ENCODE assay signal across 13 cellular contexts in genomic region chr9:129394011-129394919, GRCh38.
DNase-seq lines count a peak whose midpoint lies in the region; ATAC-seq and TF ChIP-seq lines count a peak whose summit lies in the region.
"Had no signal": no experiment of that assay in that cellular context is flagged by ENCODE, and none has a peak within 500 bp of the region (broad histone marks: within the 10 kb centered on the region; RNA-seq: fewer than 3 reads in every experiment).

No MANE protein-coding gene starts in this region.

- ATAC-seq in left cardiac atrium (no peak), heart right ventricle (no peak), HG02885 (IDR thresholded peaks at IDR 0.05; ENCODE audit: poor library complexity, unreplicated experiment) (no peak), HG02870 (IDR thresholded peaks at IDR 0.05; ENCODE audit: unreplicated experiment) (no peak)
- ATAC-seq: gastroesophageal sphincter, GM12878 had no signal

- TF ChIP-seq CTCF in heart right ventricle (IDR thresholded peaks at IDR 0.05) = no peak

- H3K27me3 Mint-ChIP-seq in activated CD4-positive, alpha-beta T cell treated with anti-CD3 and anti-CD28 coated beads, Interleukin-2, amount 10 ng/mL, durations not matched to agents 24 days and 14 days = peaks cover 4% of the 10 kb centered on the region

- H3K36me3 Mint-ChIP-seq in activated CD4-positive, alpha-beta T cell treated with anti-CD3 and anti-CD28 coated beads, Interleukin-2, amount 10 ng/mL, durations not matched to agents 24 days and 14 days (ENCODE audit: low read depth) = no peaks in the 10 kb centered on the region

- H3K4me3 Mint-ChIP-seq in activated CD4-positive, alpha-beta T cell treated with anti-CD3 and anti-CD28 coated beads, Interleukin-2, amount 10 ng/mL, durations not matched to agents 24 days and 14 days = no peak overlapping the region

- 74 to 75% methylated on average over 26 of the region's 26 CpGs for WGBS in heart right ventricle, 2 donors

- no peak overlapping the region for H3K27ac Mint-ChIP-seq in activated CD4-positive, alpha-beta T cell treated with anti-CD3 and anti-CD28 coated beads, Interleukin-2, amount 10 ng/mL, durations not matched to agents 24 days and 14 days

- H3K36me3 ChIP-seq in heart right ventricle = no peaks in the 10 kb centered on the region
- H3K36me3 ChIP-seq: gastroesophageal sphincter, thyroid gland had no signal

- H3K27me3 ChIP-seq in heart right ventricle (peaks cover 0 to 4% (median 0%) of the 10 kb centered on the region in 7 donors), layer of hippocampus (ENCODE audit: control insufficient read depth, insufficient read depth, low read length) (no peaks in the 10 kb centered on the region)
- H3K27me3 ChIP-seq: gastroesophageal sphincter, thyroid gland had no signal

- H3K27ac ChIP-seq in heart right ventricle (no peak overlapping the region), layer of hippocampus (ENCODE audit: low read depth, low read length) (peak overlapping the region; percentile 36)
- H3K27ac ChIP-seq: gastroesophageal sphincter, SK-N-MC, thyroid gland had no signal

- H3K4me3 ChIP-seq in heart right ventricle = no peak overlapping the region
- H3K4me3 ChIP-seq: gastroesophageal sphincter, GM12878, SK-N-MC, thyroid gland had no signal

- intact Hi-C loops in left cardiac atrium (cut with DNase I) = no loop called here
- intact Hi-C loops in heart right ventricle (cut with DNase I) = no loop called here
- intact Hi-C loops in activated CD4-positive, alpha-beta T cell treated with anti-CD3 and anti-CD28 coated beads, Interleukin-2, amount 10 ng/mL, durations not matched to agents 24 days and 14 days (cut with micrococcal nuclease) = no loop called here

- H3K9me3 Mint-ChIP-seq in activated CD4-positive, alpha-beta T cell treated with anti-CD3 and anti-CD28 coated beads, Interleukin-2, amount 10 ng/mL, durations not matched to agents 24 days and 14 days = no peaks in the 10 kb centered on the region

- peaks cover 0 to 5% (median 2%) of the 10 kb centered on the region in 9 donors for H3K4me1 ChIP-seq in heart right ventricle
- H3K4me1 ChIP-seq: gastroesophageal sphincter had no signal

- peak; percentile 12 for DNase-seq in left cardiac atrium
- DNase-seq in heart right ventricle = no peak
- peak; percentile 49 for DNase-seq in NCI-H524 treated with DMSO at 0.1 percent for 48 hours (lab: John Stamatoyannopoulos, UW)
- no peak for DNase-seq in NOMO-1 (lab: John Stamatoyannopoulos, UW; ENCODE audit: unreplicated experiment in 2 of 2)
- no peak for DNase-seq in activated CD4-positive, alpha-beta T cell treated with anti-CD3 and anti-CD28 coated beads, Interleukin-2, amount 10 ng/mL, durations not matched to agents 24 days and 14 days
- DNase-seq: activated gamma-delta T cell treated with Interleukin-2 at 50 U/mL for 16 hours, thyroid gland had no signal

- no peaks in the 10 kb centered on the region for H3K9me3 ChIP-seq in heart right ventricle
- H3K9me3 ChIP-seq: gastroesophageal sphincter, thyroid gland had no signal

- no peaks in the 10 kb centered on the region for H3K4me1 Mint-ChIP-seq in activated CD4-positive, alpha-beta T cell treated with anti-CD3 and anti-CD28 coated beads, Interleukin-2, amount 10 ng/mL, durations not matched to agents 24 days and 14 days

Comparison
In these comparisons a context has a peak if more than half of its experiments do, and no peak if none do; other contexts are left out.
1. DNase-seq: peak in left cardiac atrium (single experiment) and NCI-H524 treated with DMSO at 0.1 percent for 48 hours (single experiment); none in heart right ventricle (0 of 2), NOMO-1 (0 of 2) and activated CD4-positive, alpha-beta T cell treated with anti-CD3 and anti-CD28 coated beads, Interleukin-2, amount 10 ng/mL, durations not matched to agents 24 days and 14 days (single experiment).